ENCODE assay signal across 9 cellular contexts in genomic region chr6:26597389-26597766, GRCh38. TPM values are rescaled to one million over a fixed set of nuclear protein-coding genes. Genes with fewer than 3 reads are reported as not detected.
DNase-seq lines count a peak whose midpoint lies in the region; ATAC-seq and TF ChIP-seq lines count a peak whose summit lies in the region.
"Had no signal": no experiment of that assay in that cellular context is flagged by ENCODE, and none has a peak within 500 bp of the region (broad histone marks: within the 10 kb centered on the region; RNA-seq: fewer than 3 reads in every experiment).

No MANE protein-coding gene starts in this region.

- H3K36me3 Mint-ChIP-seq in activated T-cell treated with anti-CD3 and anti-CD28 coated beads, Interleukin-2, amount 50 U/mL, for 4 hours (ENCODE audit: insufficient read depth), result peaks cover 19% of the 10 kb centered on the region

- H3K4me1 ChIP-seq in duodenal mucosa (ENCODE audit: control insufficient read depth in 1 of 2, insufficient read depth in 2 of 2, low read length in 2 of 2) (peaks cover 7 to 15% of the 10 kb centered on the region in 2 donors), mucosa of stomach (ENCODE audit: control insufficient read depth, insufficient read depth, low read length) (peaks cover 7% of the 10 kb centered on the region)

- H3K36me3 ChIP-seq in duodenal mucosa (ENCODE audit: control insufficient read depth in 1 of 2, insufficient read depth in 2 of 2, low read length in 2 of 2), result peaks cover 16 to 22% of the 10 kb centered on the region in 2 donors
- no peaks in the 10 kb centered on the region for H3K36me3 ChIP-seq in mucosa of stomach (ENCODE audit: control insufficient read depth, insufficient read depth, low read length)

- H3K27ac ChIP-seq in 22Rv1 (peak overlapping the region; percentile 87), duodenal mucosa (ENCODE audit: low read depth, low read length) (no peak overlapping the region)

- peak overlapping the region; percentile 89 to 98 for H3K9ac ChIP-seq in duodenal mucosa (ENCODE audit: low read depth in 1 of 2, low read length in 2 of 2)
- H3K9ac ChIP-seq in mucosa of stomach (ENCODE audit: low read length), result peak overlapping the region; percentile 91

- peaks cover 23% of the 10 kb centered on the region for H3K27me3 Mint-ChIP-seq in activated T-cell treated with anti-CD3 and anti-CD28 coated beads, Interleukin-2, amount 50 U/mL, for 4 hours (ENCODE audit: low read depth)

- no peak for TF ChIP-seq CTCF in 22Rv1 (IDR thresholded peaks at IDR 0.05)

- H3K4me3 Mint-ChIP-seq in activated T-cell treated with anti-CD3 and anti-CD28 coated beads, Interleukin-2, amount 50 U/mL, for 4 hours, result no peak overlapping the region

- H3K9me3 Mint-ChIP-seq in activated T-cell treated with anti-CD3 and anti-CD28 coated beads, Interleukin-2, amount 50 U/mL, for 4 hours, result no peaks in the 10 kb centered on the region
- H3K9me3 Mint-ChIP-seq: activated T-helper 2 cell treated with anti-CD3 and anti-CD28 coated beads, Interferon-gamma antibody, Interleukin-2, Interleukin-4, amounts not matched to agents 10 μg/mL and 5 μg/mL and 100 μg/mL, durations not matched to agents 14 hours and 24 hours and 36 hours had no signal

- peaks cover 7 to 18% of the 10 kb centered on the region in 2 donors for H3K27me3 ChIP-seq in duodenal mucosa (ENCODE audit: control insufficient read depth in 1 of 2, insufficient read depth in 2 of 2, low read length in 2 of 2)
- peaks cover 12% of the 10 kb centered on the region for H3K27me3 ChIP-seq in mucosa of stomach (ENCODE audit: control insufficient read depth, insufficient read depth, low read length)

- H3K4me3 ChIP-seq in Jurkat, Clone E6-1 (ENCODE audit: low read length), result peak overlapping the region; percentile 99
- H3K4me3 ChIP-seq in duodenal mucosa (ENCODE audit: low read depth in 1 of 2, low read length in 2 of 2), result peak overlapping the region; percentile 94 to 96
- peak overlapping the region; percentile 82 for H3K4me3 ChIP-seq in mucosa of stomach (ENCODE audit: low read length)

- H3K4me1 Mint-ChIP-seq in activated T-cell treated with anti-CD3 and anti-CD28 coated beads, Interleukin-2, amount 50 U/mL, for 4 hours (ENCODE audit: low read depth), result peaks cover 35% of the 10 kb centered on the region

- H3K9me3 ChIP-seq in duodenal mucosa (ENCODE audit: control insufficient read depth in 1 of 2, low read length in 2 of 2), result no peaks in the 10 kb centered on the region
- H3K9me3 ChIP-seq in mucosa of stomach (ENCODE audit: control insufficient read depth, low read length), result no peaks in the 10 kb centered on the region

- no peak for DNase-seq in Jurkat, Clone E6-1 (ENCODE audit: low read depth, low spot score)
- DNase-seq in NCI-H524 (lab: John Stamatoyannopoulos, UW), result no peak
- no peak for DNase-seq in activated T-cell treated with anti-CD3 and anti-CD28 coated beads, Interleukin-2, amount 50 U/mL, for 4 hours

- ATAC-seq in HG03442 (IDR thresholded peaks at IDR 0.05; ENCODE audit: unreplicated experiment) (no peak), GM21381 (IDR thresholded peaks at IDR 0.05; ENCODE audit: unreplicated experiment) (no peak)
- ATAC-seq in activated T-cell treated with anti-CD3 and anti-CD28 coated beads, Interleukin-2, amount 50 U/mL, for 4 hours, result no peak

RNA-seq across cellular contexts. Expression of gene ABT1, which starts 0.6 kb away (rescaled TPM):
- 25.6 TPM for polyA plus RNA-seq in Jurkat, Clone E6-1 (2012; ENCODE audit: insufficient read depth, insufficient read length)
- total RNA-seq in activated T-cell treated with anti-CD3 and anti-CD28 coated beads, Interleukin-2, amount 50 U/mL, for 4 hours, result 10 to 100 TPM; 49.2 to 51.1 (median 49.5) TPM

RNA-seq across cellular contexts. Expression of gene HMGN4, which starts 59.2 kb away (rescaled TPM):
- polyA plus RNA-seq in Jurkat, Clone E6-1 (2012; ENCODE audit: insufficient read depth, insufficient read length), result 84.0 TPM
- 10 to 100 TPM; 63.4 to 73.4 (median 72.0) TPM for total RNA-seq in activated T-cell treated with anti-CD3 and anti-CD28 coated beads, Interleukin-2, amount 50 U/mL, for 4 hours
